Comparison of ENCODE assay signal across 23 cellular contexts in genomic region chr1:94856004-94856403, GRCh38. TPM values are rescaled to one million over a fixed set of nuclear protein-coding genes. Genes with fewer than 3 reads are reported as not detected.
DNase-seq lines count a peak whose midpoint lies in the region; ATAC-seq, FAIRE-seq and TF ChIP-seq lines count a peak whose summit lies in the region.
"Had no signal": no experiment of that assay in that cellular context is flagged by ENCODE, and none has a peak within 500 bp of the region (broad histone marks: within the 10 kb centered on the region; RNA-seq: fewer than 3 reads in every experiment).

No MANE protein-coding gene starts in this region.

- no peak for TF ChIP-seq CTCF in SK-N-SH (IDR thresholded peaks at IDR 0.05)
- no peak for TF ChIP-seq CTCF in keratinocyte (optimal IDR thresholded peaks at IDR 0.05 in 1 of 3, IDR thresholded peaks at IDR 0.05 in 1 of 3, conservative IDR thresholded peaks at IDR 0.05 in 1 of 3; ENCODE audit: extremely low read depth in 1 of 3, insufficient read depth in 2 of 3, low read length in 3 of 3)
- TF ChIP-seq CTCF in vagina (IDR thresholded peaks at IDR 0.05), result no peak

- no peaks in the 10 kb centered on the region for H3K9me3 ChIP-seq in SK-N-SH
- H3K9me3 ChIP-seq in keratinocyte (ENCODE audit: control insufficient read depth, low read depth, low read length), result no peaks in the 10 kb centered on the region
- H3K9me3 ChIP-seq in vagina, result no peaks in the 10 kb centered on the region
- H3K9me3 ChIP-seq: BLaER1 treated with 17β-estradiol and CSF1 and Interleukin-3, amounts not matched to agents 10 nM and 100 nM; SJSA1 had no signal

- no peak overlapping the region for H4K5ac ChIP-seq in mesendoderm (ENCODE audit: low read length)

- no peak overlapping the region for H3K23ac ChIP-seq in mesendoderm (ENCODE audit: low read length)

- H3K27ac ChIP-seq in SK-N-SH (ENCODE audit: low read depth in 2 of 2, low read length in 1 of 2) (peak overlapping the region; percentile 78 to 93; a peak in 2 of 4 replicates), keratinocyte (ENCODE audit: control insufficient read depth, insufficient read depth, low read length) (peak overlapping the region; percentile 7), mesendoderm (ENCODE audit: low read depth, low read length) (no peak overlapping the region), vagina (peak overlapping the region; percentile 85)
- H3K27ac ChIP-seq: 22Rv1; BLaER1 treated with 17β-estradiol and CSF1 and Interleukin-3, amounts not matched to agents 10 nM and 100 nM; SJSA1 had no signal

- POLR2A ChIA-PET in SK-N-SH (lab: Yijun Ruan, JAX), result interaction anchor here (2.2 kb wide), 1 partner anchor 94 kb away, joined by 5 read pairs; no protein-coding TSS in a partner anchor

- no peaks in the 10 kb centered on the region for H4K20me1 ChIP-seq in SK-N-SH (ENCODE audit: insufficient read depth)
- H4K20me1 ChIP-seq in keratinocyte (ENCODE audit: control insufficient read depth, extremely low read depth, insufficient read depth, low read length), result no peaks in the 10 kb centered on the region
- H4K20me1 ChIP-seq: BLaER1 treated with 17β-estradiol and CSF1 and Interleukin-3, amounts not matched to agents 10 nM and 100 nM had no signal

- CTCF ChIA-PET in SK-N-SH (lab: Yijun Ruan, JAX), result interaction anchor here (1.0 to 15.1 kb wide), 10 partner anchors 9 to 339 kb away, joined by 3 to 186 read pairs (median 21); partner anchors contain the start of gene SLC44A3

- in situ Hi-C loops in G401 (cut with HindIII; ENCODE audit: low sequenced_read_pairs), result no loop called here

- intact Hi-C loops in vagina (cut with DNase I), result no loop called here

- TF ChIP-seq POLR2A in vagina (IDR thresholded peaks at IDR 0.05), result no peak

- H3K79me2 ChIP-seq in SK-N-SH (ENCODE audit: insufficient read depth) (no peaks in the 10 kb centered on the region), keratinocyte (ENCODE audit: control insufficient read depth, insufficient read depth, low read length) (no peaks in the 10 kb centered on the region), mesendoderm (ENCODE audit: control insufficient read depth, insufficient read depth, low read length) (no peaks in the 10 kb centered on the region)

- H2AK5ac ChIP-seq in mesendoderm (ENCODE audit: low read length), result no peak overlapping the region

- no peaks in the 10 kb centered on the region for H3K9me1 ChIP-seq in keratinocyte (ENCODE audit: control insufficient read depth, extremely low read depth, insufficient read depth, low read length)

- no peak overlapping the region for H3K4me2 ChIP-seq in SK-N-SH
- H3K4me2 ChIP-seq in keratinocyte (ENCODE audit: control insufficient read depth, extremely low read depth, insufficient read depth, low read depth, low read length), result peak overlapping the region; percentile 36
- H3K4me2 ChIP-seq in mesendoderm (ENCODE audit: low read length), result no peak overlapping the region
- H3K4me2 ChIP-seq: BLaER1 treated with 17β-estradiol and CSF1 and Interleukin-3, amounts not matched to agents 10 nM and 100 nM had no signal

- dilution Hi-C loops in keratinocyte (cut with MboI; ENCODE audit: extremely low pct_ligation_motif_present, low sequenced_read_pairs), result no loop called here

- H2BK120ac ChIP-seq in mesendoderm (ENCODE audit: low read depth, low read length), result no peak overlapping the region

- H3K27me3 ChIP-seq in SK-N-SH (ENCODE audit: insufficient read depth) (no peaks in the 10 kb centered on the region), keratinocyte (ENCODE audit: control insufficient read depth, extremely low read depth, insufficient read depth, low read length) (no peaks in the 10 kb centered on the region), mesendoderm (ENCODE audit: insufficient read depth, low read length, poor library complexity) (no peaks in the 10 kb centered on the region), vagina (no peaks in the 10 kb centered on the region)
- H3K27me3 ChIP-seq: BLaER1 treated with 17β-estradiol and CSF1 and Interleukin-3, amounts not matched to agents 10 nM and 100 nM; SJSA1 had no signal

- WGBS in SK-N-SH (ENCODE audit: low lambda C conversion rate), result 95% methylated on average over 5 of the region's 5 CpGs
- no CpG with 5 or more reads among the region's 5 CpGs for WGBS in mesendoderm (ENCODE audit: extremely low coverage, insufficient coverage, low lambda C conversion rate)

- H3K18ac ChIP-seq in mesendoderm (ENCODE audit: low read length), result no peak overlapping the region

- no peak for TF ChIP-seq RAD21 in SK-N-SH (IDR thresholded peaks at IDR 0.05; ENCODE audit: low read length)

- no peak for FAIRE-seq in keratinocyte (lab: Jason Lieb, UNC)
- FAIRE-seq: G401.6, H1 had no signal

- H3K4me1 ChIP-seq in SK-N-SH (ENCODE audit: control insufficient read depth in 1 of 2, insufficient read depth in 2 of 2, low read depth in 1 of 2, low read length in 1 of 2) (peaks cover 11 to 18% of the 10 kb centered on the region in 2 experiments; a peak in 3 of 4 replicates), keratinocyte (ENCODE audit: control insufficient read depth, extremely low read depth, insufficient read depth, low read length) (peaks cover 20% of the 10 kb centered on the region), mesendoderm (ENCODE audit: control insufficient read depth, low read depth, low read length) (peaks cover 4% of the 10 kb centered on the region), vagina (peaks cover 23% of the 10 kb centered on the region)

- no peak overlapping the region for H3K9ac ChIP-seq in SK-N-SH
- no peak overlapping the region for H3K9ac ChIP-seq in keratinocyte (ENCODE audit: control insufficient read depth, extremely low read depth, insufficient read depth, low read length)
- no peak overlapping the region for H3K9ac ChIP-seq in mesendoderm (ENCODE audit: low read length)
- H3K9ac ChIP-seq: BLaER1 treated with 17β-estradiol and CSF1 and Interleukin-3, amounts not matched to agents 10 nM and 100 nM had no signal

- H3K9me2 ChIP-seq in SK-N-SH, result no peaks in the 10 kb centered on the region

- DNase-seq in SK-N-SH (no peak), keratinocyte (ENCODE audit: low read depth, low spot score) (no peak), mesendoderm (peak; percentile 36), vagina (ENCODE audit: extremely low spot score in 2 of 2) (no peak), NCI-H2171 treated with DMSO at 0.1 percent for 48 hours (lab: John Stamatoyannopoulos, UW) (no peak), G401 (ENCODE audit: low spot score) (no peak)
- DNase-seq: CD8-positive, alpha-beta T cell; DMS153; MV-4-11; NCI-H1105 treated with DMSO at 0.1 percent for 48 hours; NCI-H2029 treated with DMSO at 0.1 percent for 48 hours; NCI-H345; NCI-H524; NCI-H82 had no signal

- TF ChIP-seq EP300 in SK-N-SH (IDR thresholded peaks at IDR 0.05; ENCODE audit: borderline replicate concordance in 1 of 2, low read depth in 1 of 2, low read length in 1 of 2), result no peak

- no peak overlapping the region for H2BK5ac ChIP-seq in mesendoderm (ENCODE audit: low read length)

- no peak overlapping the region for H3K4ac ChIP-seq in mesendoderm (ENCODE audit: low read depth, low read length)

- no peak overlapping the region for H3K56ac ChIP-seq in mesendoderm (ENCODE audit: low read length)

- peaks cover 17% of the 10 kb centered on the region for H3F3A ChIP-seq in SK-N-SH (replicated peaks; ENCODE audit: insufficient read depth)

- H2AFZ ChIP-seq in SK-N-SH (ENCODE audit: low read depth) (no peak overlapping the region), keratinocyte (ENCODE audit: control insufficient read depth, low read length) (no peak overlapping the region)

- H3K36me3 ChIP-seq in SK-N-SH (replicated peaks in 1 of 2; ENCODE audit: control insufficient read depth in 1 of 2, insufficient read depth in 2 of 2, low read length in 1 of 2) (no peaks in the 10 kb centered on the region), keratinocyte (ENCODE audit: control insufficient read depth in 2 of 2, extremely low read depth in 1 of 2, insufficient read depth in 2 of 2, low read length in 2 of 2) (no peaks in the 10 kb centered on the region), mesendoderm (ENCODE audit: control insufficient read depth, insufficient read depth, low read length) (no peaks in the 10 kb centered on the region), vagina (no peaks in the 10 kb centered on the region)
- H3K36me3 ChIP-seq: BLaER1 treated with 17β-estradiol and CSF1 and Interleukin-3, amounts not matched to agents 10 nM and 100 nM; SJSA1 had no signal

- H3K4me3 ChIP-seq in SK-N-SH (ENCODE audit: low read depth in 2 of 2, low read length in 1 of 2) (no peak overlapping the region), keratinocyte (ENCODE audit: control insufficient read depth in 2 of 3, extremely low read depth in 1 of 3, insufficient read depth in 2 of 3, low read depth in 1 of 3, low read length in 3 of 3) (no peak overlapping the region), mesendoderm (ENCODE audit: low read length) (no peak overlapping the region), vagina (no peak overlapping the region)
- H3K4me3 ChIP-seq: BLaER1 treated with 17β-estradiol and CSF1 and Interleukin-3, amounts not matched to agents 10 nM and 100 nM; SJSA1 had no signal

- H4K8ac ChIP-seq in mesendoderm (ENCODE audit: low read depth, low read length), result no peak overlapping the region

- no peaks in the 10 kb centered on the region for H3K79me1 ChIP-seq in mesendoderm (ENCODE audit: low read length)

- no peak overlapping the region for H2BK15ac ChIP-seq in mesendoderm (replicated peaks; ENCODE audit: low read depth)

- no peak for ATAC-seq in SK-N-SH treated with all-trans-retinoic acid at 6 μM for 48 hours
- no peak for ATAC-seq in GM21737 (IDR thresholded peaks at IDR 0.05; ENCODE audit: unreplicated experiment)
- ATAC-seq: CD8-positive, alpha-beta T cell; Right ventricle myocardium inferior had no signal

TF ChIP-seq in SK-N-SH, 30 proteins besides CTCF, POLR2A, EP300 and RAD21 (continues in another document):
- no peak for TF ChIP-seq CHD2 (IDR thresholded peaks at IDR 0.05; ENCODE audit: low read length, partially characterized antibody)

TF ChIP-seq in SK-N-SH treated with all-trans-retinoic acid at 6 μM for 48 hours, 23 proteins besides CTCF, POLR2A, EP300 and RAD21 (continues in another document):
- no peak for TF ChIP-seq TOX (CRISPR knock-in tag; IDR thresholded peaks at IDR 0.05; ENCODE audit: borderline replicate concordance)
- no peak for TF ChIP-seq ZFP30 (CRISPR knock-in tag; IDR thresholded peaks at IDR 0.05)
- no peak for TF ChIP-seq CSDC2 (CRISPR knock-in tag; IDR thresholded peaks at IDR 0.05)

RNA-seq across cellular contexts. Expression of gene SLC44A3, which starts 35.8 kb away (rescaled TPM):
- 2.6 and 4.4 TPM in 2 replicates for polyA plus RNA-seq in SK-N-SH (2012; rRNA removed)
- 3.8 and 4.0 TPM in 2 replicates for polyA plus RNA-seq in SK-N-SH (2012; cell fraction: cytosol; rRNA removed)
- 2.8 and 4.4 TPM in 2 replicates for polyA plus RNA-seq in SK-N-SH (2012; cell fraction: nucleus; rRNA removed)
- polyA plus RNA-seq in keratinocyte, result 5.3 to 8.9 TPM (median 7.3 TPM) in 3 replicates
- 2.1 TPM for polyA plus RNA-seq in keratinocyte (2011; ENCODE audit: low read depth)
- 6.9 and 11.4 TPM in 2 replicates for polyA plus RNA-seq in keratinocyte (2011; cell fraction: cytosol; rRNA removed)
- polyA plus RNA-seq in keratinocyte (2011; cell fraction: nucleus; rRNA removed), result 10.2 and 11.9 TPM in 2 replicates
- polyA plus RNA-seq in keratinocyte (2012; ENCODE audit: low replicate concordance), result 4.0 and 4.7 TPM in 2 replicates
- polyA minus RNA-seq in keratinocyte, result 7.3 to 17.7 TPM (median 8.7 TPM) in 3 replicates
- polyA minus RNA-seq in keratinocyte (2011; cell fraction: cytosol; rRNA and poly(A)+ RNA removed), result 7.1 TPM
- polyA minus RNA-seq in keratinocyte (2011; cell fraction: nucleus; rRNA and poly(A)+ RNA removed), result 5.4 and 6.7 TPM in 2 replicates
- polyA plus RNA-seq in mesendoderm (2013, experiment 1 of 2), result 1.3 TPM
- 1.5 TPM for polyA plus RNA-seq in mesendoderm (2013, experiment 2 of 2)
- total RNA-seq in vagina, result 6.6 TPM
- 0.31 and 2.5 TPM in 2 replicates for total RNA-seq in G401 (2014; rRNA removed; shearing (Covaris generic))
- total RNA-seq: CD8-positive, alpha-beta T cell had no signal
- polyA plus RNA-seq: IgD-negative memory B cell had no signal
